Comparison of ENCODE assay signal across 8 cellular contexts in genomic region chr11:64334764-64335741, GRCh38. TPM values are rescaled to one million over a fixed set of nuclear protein-coding genes. Genes with fewer than 3 reads are reported as not detected.
A peak's percentile ranks its signal among the peaks of the same experiment; 100 is the strongest.
DNase-seq lines count a peak whose midpoint lies in the region; ATAC-seq and TF ChIP-seq lines count a peak whose summit lies in the region.

No MANE protein-coding gene starts in this region.

- H3K4me3 ChIP-seq in fibroblast of the aortic adventitia (ENCODE audit: low read depth, low read length), result no peak overlapping the region

- no peak overlapping the region for H3K4me3 Mint-ChIP-seq in effector memory CD8-positive, alpha-beta T cell

- no peaks in the 10 kb centered on the region for H3K9me3 Mint-ChIP-seq in effector memory CD8-positive, alpha-beta T cell

- no peaks in the 10 kb centered on the region for H3K27me3 Mint-ChIP-seq in effector memory CD8-positive, alpha-beta T cell

- TF ChIP-seq CTCF in AG09319 (IDR thresholded peaks at IDR 0.05; ENCODE audit: low read depth, low read length) (no peak), GM13977 (IDR thresholded peaks at IDR 0.05; ENCODE audit: extremely low read depth, insufficient read depth, missing control alignments) (no peak), fibroblast of the aortic adventitia (IDR thresholded peaks at IDR 0.05; ENCODE audit: insufficient read depth, low read length) (no peak)

- DNase-seq in AG09319 (ENCODE audit: extremely low read depth, low read depth) (peak; percentile 69), GM13977 (ENCODE audit: low spot score) (peak; percentile 93), MV-4-11 (lab: John Stamatoyannopoulos, UW) (peak; percentile 96), SK-N-DZ (ENCODE audit: low spot score) (peak; percentile 79), fibroblast of the aortic adventitia (ENCODE audit: low read depth) (peak; percentile 94)
- peak; percentile 34 for DNase-seq in stimulated activated CD4-positive, alpha-beta T cell treated with anti-CD3 and anti-CD28 coated beads, Interleukin-4, amount 100 ng/mL, for 24 hours
- DNase-seq in effector memory CD8-positive, alpha-beta T cell, result no peak

- in situ Hi-C loops in GM13977 (cut with MboI; ENCODE audit: low pct_unique_long_range_greater_than_20kb, low sequenced_read_pairs, unreplicated experiment), result no loop called here

- peaks cover 20% of the 10 kb centered on the region for H3K36me3 Mint-ChIP-seq in effector memory CD8-positive, alpha-beta T cell (ENCODE audit: insufficient read depth)

- H3K4me1 Mint-ChIP-seq in effector memory CD8-positive, alpha-beta T cell (ENCODE audit: low read depth in 2 of 2), result peaks cover 24% of the 10 kb centered on the region in 2 donors

- H3K27ac Mint-ChIP-seq in effector memory CD8-positive, alpha-beta T cell, result no peak overlapping the region

- peak; percentile 84 for ATAC-seq in HG02610 (IDR thresholded peaks at IDR 0.05; ENCODE audit: unreplicated experiment)
- no peak for ATAC-seq in effector memory CD8-positive, alpha-beta T cell (replicated peaks)

RNA-seq across cellular contexts. Expression of gene CCDC88B, which starts 5.0 kb away (rescaled TPM):
- 1.0 and 2.9 TPM in 2 replicates for polyA plus RNA-seq in SK-N-DZ (2014; cell fraction: cytosol; rRNA removed)
- polyA plus RNA-seq in SK-N-DZ (2014; cell fraction: nucleus; rRNA removed), result 4.5 and 5.0 TPM in 2 replicates
- 1.2 and 5.1 TPM in 2 replicates for total RNA-seq in fibroblast of the aortic adventitia (ENCODE audit: low replicate concordance)

RNA-seq across cellular contexts. Expression of gene PRDX5, which starts 17.1 kb away (rescaled TPM):
- 281 and 367 TPM in 2 replicates for polyA plus RNA-seq in SK-N-DZ (2014; cell fraction: cytosol; rRNA removed)
- polyA plus RNA-seq in SK-N-DZ (2014; cell fraction: nucleus; rRNA removed), result 167 and 242 TPM in 2 replicates
- 257 and 510 TPM in 2 replicates for total RNA-seq in fibroblast of the aortic adventitia (ENCODE audit: low replicate concordance)

RNA-seq across cellular contexts. Expression of gene TRMT112, which starts 17.7 kb away (rescaled TPM):
- polyA plus RNA-seq in SK-N-DZ (2014; cell fraction: cytosol; rRNA removed), result 648 and 693 TPM in 2 replicates
- polyA plus RNA-seq in SK-N-DZ (2014; cell fraction: nucleus; rRNA removed), result 332 and 431 TPM in 2 replicates
- 177 and 274 TPM in 2 replicates for total RNA-seq in fibroblast of the aortic adventitia (ENCODE audit: low replicate concordance)

RNA-seq across cellular contexts. Expression of gene RPS6KA4, which starts 23.9 kb away (rescaled TPM):
- polyA plus RNA-seq in SK-N-DZ (2014; cell fraction: cytosol; rRNA removed), result 10.3 and 11.4 TPM in 2 replicates
- polyA plus RNA-seq in SK-N-DZ (2014; cell fraction: nucleus; rRNA removed), result 15.5 and 24.3 TPM in 2 replicates
- 47.3 and 72.1 TPM in 2 replicates for total RNA-seq in fibroblast of the aortic adventitia (ENCODE audit: low replicate concordance)

RNA-seq across cellular contexts. Expression of gene ESRRA, which starts 29.7 kb away (rescaled TPM):
- polyA plus RNA-seq in SK-N-DZ (2014; cell fraction: cytosol; rRNA removed), result 23.4 and 50.2 TPM in 2 replicates
- polyA plus RNA-seq in SK-N-DZ (2014; cell fraction: nucleus; rRNA removed), result 37.5 and 48.3 TPM in 2 replicates
- total RNA-seq in fibroblast of the aortic adventitia (ENCODE audit: low replicate concordance), result 21.6 and 45.2 TPM in 2 replicates

Comparison
In these comparisons a context has a peak if more than half of its experiments do, and no peak if none do; other contexts are left out.
1. DNase-seq: peak in AG09319 (single experiment), GM13977 (single experiment), MV-4-11 (single experiment), SK-N-DZ (single experiment), fibroblast of the aortic adventitia (single experiment) and stimulated activated CD4-positive, alpha-beta T cell treated with anti-CD3 and anti-CD28 coated beads, Interleukin-4, amount 100 ng/mL, for 24 hours (single experiment); none in effector memory CD8-positive, alpha-beta T cell (0 of 3).